In the genomic region with DNA sequence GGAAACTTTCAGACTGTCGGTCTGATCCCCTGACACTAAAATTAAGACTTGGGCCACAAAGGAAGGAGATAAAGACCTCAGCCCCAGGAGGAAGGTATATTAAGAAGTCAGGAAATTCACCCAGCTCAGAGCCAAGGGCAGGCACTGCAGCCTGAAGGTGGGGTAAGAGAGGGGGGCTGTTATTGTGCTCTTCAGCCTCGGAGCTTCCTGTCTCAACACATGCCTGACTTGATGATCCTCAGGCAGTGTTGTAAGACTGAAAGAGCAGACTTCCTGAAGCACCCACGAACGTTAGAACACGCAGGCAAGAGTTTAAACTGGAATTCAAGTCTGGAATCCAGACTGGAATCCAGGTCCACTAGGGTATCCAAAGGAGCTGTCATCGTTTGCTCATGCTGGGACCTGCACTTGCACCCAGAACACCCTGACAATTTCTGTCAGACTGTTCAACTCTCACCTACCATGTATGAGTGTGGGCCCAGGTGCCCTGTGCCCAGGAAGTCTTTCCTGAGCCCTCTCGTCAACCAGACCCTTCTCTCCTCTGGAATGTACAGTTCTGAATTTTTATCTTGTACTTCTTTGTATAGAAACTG, we compare ENCODE assay signal across 19 cellular contexts. TPM values are rescaled to one million over a fixed set of nuclear protein-coding genes. Genes with fewer than 3 reads are reported as not detected.
DNase-seq lines count a peak whose midpoint lies in the region; ATAC-seq, FAIRE-seq and TF ChIP-seq lines count a peak whose summit lies in the region.
"Had no signal": no experiment of that assay in that cellular context is flagged by ENCODE, and none has a peak within 500 bp of the region (broad histone marks: within the 10 kb centered on the region; RNA-seq: fewer than 3 reads in every experiment).

No MANE protein-coding gene starts in this region.

- H3K27ac Mint-ChIP-seq in activated T-cell treated with anti-CD3 and anti-CD28 coated beads, Interleukin-2, amount 50 U/mL, for 24 hours: peak overlapping the region; percentile 47
- peak overlapping the region; percentile 64 for H3K27ac Mint-ChIP-seq in activated naive CD8-positive, alpha-beta T cell treated with anti-CD3 and anti-CD28 coated beads, Interleukin-2, amount 10 ng/mL, durations not matched to agents 7 days and 5 days
- peak overlapping the region; percentile 65 to 90 (median 86) for H3K27ac Mint-ChIP-seq in naive thymus-derived CD8-positive, alpha-beta T cell
- H3K27ac Mint-ChIP-seq: activated T-helper 17 cell treated with anti-CD3 and anti-CD28 coated beads, Interleukin-2, amount 50 U/mL, for 72 hours; IgD-negative memory B cell; nephron; stimulated activated naive B cell treated with anti-CD40 and anti-IgM and Interleukin-4, amounts not matched to agents 10 μg/mL and 1 μg/mL and 100 μg/mL, for 72 hours had no signal

- TF ChIP-seq CTCF in Loucy (conservative IDR thresholded peaks at IDR 0.05; ENCODE audit: low read length) (peak; percentile 42), brain microvascular endothelial cell (IDR thresholded peaks at IDR 0.05; ENCODE audit: low read depth, low read length, missing control alignments) (no peak)

- H3K27me3 ChIP-seq in Loucy (ENCODE audit: insufficient read depth, low read length, poor library complexity, severe bottlenecking) (no peaks in the 10 kb centered on the region), brain microvascular endothelial cell (replicated peaks) (no peaks in the 10 kb centered on the region)

- peaks cover 8% of the 10 kb centered on the region for H3K4me1 Mint-ChIP-seq in activated T-cell treated with anti-CD3 and anti-CD28 coated beads, Interleukin-2, amount 50 U/mL, for 24 hours (ENCODE audit: low read depth)
- H3K4me1 Mint-ChIP-seq in activated naive CD8-positive, alpha-beta T cell treated with anti-CD3 and anti-CD28 coated beads, Interleukin-2, amount 10 ng/mL, durations not matched to agents 7 days and 5 days: peaks cover 6% of the 10 kb centered on the region
- H3K4me1 Mint-ChIP-seq in naive thymus-derived CD8-positive, alpha-beta T cell: peaks cover 4 to 15% (median 12%) of the 10 kb centered on the region in 4 donors
- H3K4me1 Mint-ChIP-seq: activated T-helper 17 cell treated with anti-CD3 and anti-CD28 coated beads, Interleukin-2, amount 50 U/mL, for 72 hours; IgD-negative memory B cell; nephron had no signal

- no peaks in the 10 kb centered on the region for H3K36me3 Mint-ChIP-seq in activated T-cell treated with anti-CD3 and anti-CD28 coated beads, Interleukin-2, amount 50 U/mL, for 24 hours (ENCODE audit: low read depth)
- H3K36me3 Mint-ChIP-seq in activated naive CD8-positive, alpha-beta T cell treated with anti-CD3 and anti-CD28 coated beads, Interleukin-2, amount 10 ng/mL, durations not matched to agents 7 days and 5 days: no peaks in the 10 kb centered on the region
- H3K36me3 Mint-ChIP-seq in naive thymus-derived CD8-positive, alpha-beta T cell: no peaks in the 10 kb centered on the region

- 0 out of 2 replicates have a peak, but pooled peaks cover 4% of the 10 kb centered on the region for H3F3A ChIP-seq in Loucy (ENCODE audit: low read depth)

- H3K9ac ChIP-seq in Loucy (ENCODE audit: low read depth, low read length, poor library complexity, severe bottlenecking): peak overlapping the region; percentile 66

- H3K4me3 ChIP-seq in Loucy (ENCODE audit: low read length, poor library complexity, severe bottlenecking) (peak overlapping the region; percentile 26), brain microvascular endothelial cell (ENCODE audit: low read depth, low read length) (no peak overlapping the region)
- H3K4me3 ChIP-seq: lung had no signal

- H3K27me3 Mint-ChIP-seq in activated T-cell treated with anti-CD3 and anti-CD28 coated beads, Interleukin-2, amount 50 U/mL, for 24 hours: peaks cover 5% of the 10 kb centered on the region
- H3K27me3 Mint-ChIP-seq in activated naive CD8-positive, alpha-beta T cell treated with anti-CD3 and anti-CD28 coated beads, Interleukin-2, amount 10 ng/mL, durations not matched to agents 7 days and 5 days: peaks cover 21% of the 10 kb centered on the region
- H3K27me3 Mint-ChIP-seq in naive thymus-derived CD8-positive, alpha-beta T cell: peaks cover 0 to 2% (median 0%) of the 10 kb centered on the region in 5 donors

- H3K9me3 ChIP-seq in Loucy (ENCODE audit: insufficient read depth, low read depth, low read length): no peaks in the 10 kb centered on the region

- TF ChIP-seq POLR2A in H54 (IDR thresholded peaks at IDR 0.05; ENCODE audit: low read depth, low read length): no peak

- H3K9me2 ChIP-seq in Loucy (replicated peaks; ENCODE audit: low read depth, low read length): no peaks in the 10 kb centered on the region

- H3K4me1 ChIP-seq in Loucy (ENCODE audit: insufficient read depth, low read length, poor library complexity, severe bottlenecking): peaks cover 42% of the 10 kb centered on the region

- no peak overlapping the region for H3K4me3 Mint-ChIP-seq in activated T-cell treated with anti-CD3 and anti-CD28 coated beads, Interleukin-2, amount 50 U/mL, for 24 hours
- H3K4me3 Mint-ChIP-seq in activated naive CD8-positive, alpha-beta T cell treated with anti-CD3 and anti-CD28 coated beads, Interleukin-2, amount 10 ng/mL, durations not matched to agents 7 days and 5 days: no peak overlapping the region
- H3K4me3 Mint-ChIP-seq in naive thymus-derived CD8-positive, alpha-beta T cell: peak overlapping the region in 9 of 10 donors; percentile 6 to 46 (median 24)
- H3K4me3 Mint-ChIP-seq: activated T-helper 17 cell treated with anti-CD3 and anti-CD28 coated beads, Interleukin-2, amount 50 U/mL, for 72 hours; IgD-negative memory B cell; nephron; stimulated activated naive B cell treated with anti-CD40 and anti-IgM and Interleukin-4, amounts not matched to agents 10 μg/mL and 1 μg/mL and 100 μg/mL, for 72 hours had no signal

- in situ Hi-C loops in brain microvascular endothelial cell (cut with HindIII; ENCODE audit: low pct_ligation_motif_present, low sequenced_read_pairs): no loop called here

- no peaks in the 10 kb centered on the region for H4K20me1 ChIP-seq in Loucy (ENCODE audit: insufficient read depth, low read length, poor library complexity, severe bottlenecking)

- H3K27ac ChIP-seq in brain microvascular endothelial cell: no peak overlapping the region

- no peak for DNase-seq in activated T-cell treated with anti-CD3 and anti-CD28 coated beads, Interleukin-2, amount 50 U/mL, for 24 hours
- no peak for DNase-seq in activated T-cell treated with anti-CD3 and anti-CD28 coated beads, Interleukin-2, amount 50 U/mL, for 48 hours
- no peak for DNase-seq in activated naive CD8-positive, alpha-beta T cell treated with anti-CD3 and anti-CD28 coated beads, Interleukin-2, amount 10 ng/mL, durations not matched to agents 7 days and 5 days
- peak in 6 of 10 donors; percentile 17 to 65 (median 42) for DNase-seq in naive thymus-derived CD8-positive, alpha-beta T cell
- DNase-seq in H54 (ENCODE audit: insufficient read length, low spot score): no peak
- DNase-seq in brain microvascular endothelial cell: no peak
- no peak for DNase-seq in central memory CD4-positive, alpha-beta T cell
- DNase-seq: activated CD4-positive, alpha-beta T cell treated with anti-CD3 and anti-CD28 coated beads for 4 hours; anterior cingulate cortex; NCI-H146; NCI-H446 treated with DMSO at 0.1 percent for 48 hours; stimulated activated naive B cell treated with anti-CD40 and anti-IgM and Interleukin-4, amounts not matched to agents 10 μg/mL and 1 μg/mL and 100 μg/mL, for 72 hours; T-helper 2 cell had no signal

- no peaks in the 10 kb centered on the region for H3K9me3 Mint-ChIP-seq in activated T-cell treated with anti-CD3 and anti-CD28 coated beads, Interleukin-2, amount 50 U/mL, for 24 hours
- H3K9me3 Mint-ChIP-seq in activated naive CD8-positive, alpha-beta T cell treated with anti-CD3 and anti-CD28 coated beads, Interleukin-2, amount 10 ng/mL, durations not matched to agents 7 days and 5 days: no peaks in the 10 kb centered on the region
- H3K9me3 Mint-ChIP-seq in naive thymus-derived CD8-positive, alpha-beta T cell: peaks cover 0 to 1% (median 0%) of the 10 kb centered on the region in 9 donors
- H3K9me3 Mint-ChIP-seq: activated T-helper 17 cell treated with anti-CD3 and anti-CD28 coated beads, Interleukin-2, amount 50 U/mL, for 72 hours; stimulated activated naive B cell treated with anti-CD40 and anti-IgM and Interleukin-4, amounts not matched to agents 10 μg/mL and 1 μg/mL and 100 μg/mL, for 72 hours had no signal

- H2AFZ ChIP-seq in Loucy (ENCODE audit: low read length): peak overlapping the region; percentile 51

- peak; percentile 84 for ATAC-seq in activated naive CD8-positive, alpha-beta T cell treated with anti-CD3 and anti-CD28 coated beads, Interleukin-2, amount 10 ng/mL, durations not matched to agents 7 days and 5 days (ENCODE audit: low read depth)
- peak; percentile 98 to 99 for ATAC-seq in naive thymus-derived CD8-positive, alpha-beta T cell
- ATAC-seq: activated T-helper 17 cell treated with anti-CD3 and anti-CD28 coated beads, Interleukin-2, amount 50 U/mL, for 72 hours; sciatic nerve had no signal

- peak overlapping the region; percentile 64 for H3K4me2 ChIP-seq in Loucy (ENCODE audit: low read depth, low read length, poor library complexity, severe bottlenecking)

- FAIRE-seq in H54 (lab: Jason Lieb, UNC): no peak

- H3K79me2 ChIP-seq in Loucy (ENCODE audit: insufficient read depth, low read length): no peaks in the 10 kb centered on the region

- H3K36me3 ChIP-seq in Loucy (ENCODE audit: insufficient read depth, low read length) (no peaks in the 10 kb centered on the region), brain microvascular endothelial cell (replicated peaks) (no peaks in the 10 kb centered on the region)

- POLR2A ChIA-PET in activated naive CD8-positive, alpha-beta T cell treated with anti-CD3 and anti-CD28 coated beads, Interleukin-2, amount 10 ng/mL, durations not matched to agents 7 days and 5 days (lab: Charles Lee): no interaction called here
- POLR2A ChIA-PET in naive thymus-derived CD8-positive, alpha-beta T cell (lab: Charles Lee): interaction anchor here (0.8 to 1.2 kb wide), 5 partner anchors 9 to 25 kb away, joined by 3 to 4 read pairs (median 3); no protein-coding TSS in a partner anchor

RNA-seq across cellular contexts. Expression of a gene that starts 10.7 kb away (rescaled TPM):
- 1 to 10 TPM in 1 of 2 experiments, under 1 TPM in 1; 0.51 to 1.1 TPM for total RNA-seq in activated naive CD8-positive, alpha-beta T cell treated with anti-CD3 and anti-CD28 coated beads, Interleukin-2, amount 10 ng/mL, durations not matched to agents 7 days and 5 days
- total RNA-seq in naive thymus-derived CD8-positive, alpha-beta T cell: 1 to 10 TPM; 1.3 TPM
- 1 to 10 TPM in 2 of 3 donors, under 1 TPM in 1; 0.97 to 2.4 (median 2.0) TPM for polyA plus RNA-seq in naive thymus-derived CD8-positive, alpha-beta T cell

Comparison
In these comparisons a context has a peak if more than half of its experiments do, and no peak if none do; other contexts are left out.
1. DNase-seq: peak in naive thymus-derived CD8-positive, alpha-beta T cell (6 of 10); none in activated T-cell treated with anti-CD3 and anti-CD28 coated beads, Interleukin-2, amount 50 U/mL, for 24 hours (single experiment), activated T-cell treated with anti-CD3 and anti-CD28 coated beads, Interleukin-2, amount 50 U/mL, for 48 hours (0 of 2), activated naive CD8-positive, alpha-beta T cell treated with anti-CD3 and anti-CD28 coated beads, Interleukin-2, amount 10 ng/mL, durations not matched to agents 7 days and 5 days (single experiment), H54 (single experiment), brain microvascular endothelial cell (single experiment) and central memory CD4-positive, alpha-beta T cell (single experiment).
2. H3K4me3 Mint-ChIP-seq: peak in naive thymus-derived CD8-positive, alpha-beta T cell (9 of 10); none in activated T-cell treated with anti-CD3 and anti-CD28 coated beads, Interleukin-2, amount 50 U/mL, for 24 hours (single experiment) and activated naive CD8-positive, alpha-beta T cell treated with anti-CD3 and anti-CD28 coated beads, Interleukin-2, amount 10 ng/mL, durations not matched to agents 7 days and 5 days (single experiment).
3. Peak in every context shown above with its lines, with median percentiles within 50 percentile points of each other: H3K27ac Mint-ChIP-seq.